ENCODE assay signal across 8 cellular contexts in the genomic region with DNA sequence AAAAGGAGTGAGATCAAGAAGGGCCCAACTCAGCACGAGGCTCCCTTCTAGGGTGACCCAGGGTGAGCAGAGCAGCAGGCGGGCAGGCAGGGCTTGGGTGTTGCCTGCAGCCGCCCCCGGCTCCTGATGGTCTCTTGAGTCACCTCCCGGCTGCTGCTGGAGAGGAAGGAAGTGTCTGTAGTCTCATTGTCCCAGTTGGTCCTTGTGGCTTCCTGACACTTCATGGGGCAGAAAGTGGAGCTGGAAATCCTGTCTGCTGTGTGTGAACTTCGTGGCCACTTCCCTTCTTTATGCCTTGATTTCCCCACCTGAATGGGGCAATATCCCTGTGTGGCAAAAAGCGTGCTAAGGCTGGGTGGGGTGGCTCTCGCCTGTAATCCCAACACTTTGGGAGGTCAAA. TPM values are rescaled to one million over a fixed set of nuclear protein-coding genes. Genes with fewer than 3 reads are reported as not detected.
DNase-seq lines count a peak whose midpoint lies in the region; ATAC-seq, FAIRE-seq and TF ChIP-seq lines count a peak whose summit lies in the region.

No MANE protein-coding gene starts in this region.

- FAIRE-seq in GM19239 (lab: Jason Lieb, UNC): peak; percentile 39

- H3K4me3 ChIP-seq in psoas muscle: peak overlapping the region; percentile 32

- POLR2A ChIA-PET in RWPE1 (lab: Yijun Ruan, JAX; ENCODE audit: low non-redundant PET): no interaction called here

- CTCF ChIA-PET in RWPE1 (lab: Yijun Ruan, JAX): no interaction called here

- DNase-seq in GM19239 (ENCODE audit: insufficient read length, low spot score): no peak
- DNase-seq in RWPE1 (ENCODE audit: low spot score): no peak
- DNase-seq in psoas muscle: peak in 1 of 2 donors; percentile 48
- no peak for DNase-seq in putamen (ENCODE audit: low spot score)

- 43 to 69% (median 51%) methylated on average over 7 to 8 of the region's 8 CpGs for WGBS in psoas muscle, 3 donors

- peaks cover 5 to 45% of the 10 kb centered on the region in 2 donors for H3K36me3 ChIP-seq in psoas muscle (ENCODE audit: insufficient read depth in 1 of 2, low read depth in 1 of 2)

- H3K27ac ChIP-seq in RWPE1: peak overlapping the region; percentile 31
- peak overlapping the region; percentile 16 for H3K27ac ChIP-seq in psoas muscle

- TF ChIP-seq CTCF in RWPE1 (conservative IDR thresholded peaks at IDR 0.05; ENCODE audit: low read depth): no peak
- TF ChIP-seq CTCF in psoas muscle (IDR thresholded peaks at IDR 0.05): no peak

- no peaks in the 10 kb centered on the region for H3K27me3 ChIP-seq in psoas muscle (ENCODE audit: insufficient read depth in 3 of 3, low read length in 2 of 3)

- ATAC-seq in esophagus mucosa: peak; percentile 42
- peak in 2 of 4 donors; percentile 37 to 42 for ATAC-seq in psoas muscle
- no peak for ATAC-seq in HG03378 (IDR thresholded peaks at IDR 0.05; ENCODE audit: unreplicated experiment)
- ATAC-seq in HG03432 (IDR thresholded peaks at IDR 0.05; ENCODE audit: unreplicated experiment): no peak
- ATAC-seq in GM21526 (IDR thresholded peaks at IDR 0.05; ENCODE audit: low FRiP score, unreplicated experiment): no peak

- intact Hi-C loops in psoas muscle (cut with DNase I): no loop called here

- peaks cover 32% of the 10 kb centered on the region for H3K4me1 ChIP-seq in psoas muscle

- no peaks in the 10 kb centered on the region for H3K9me3 ChIP-seq in psoas muscle

RNA-seq across cellular contexts. Expression of gene MAP1S, which starts 2.5 kb away (rescaled TPM):
- total RNA-seq in esophagus mucosa: 16.9 TPM
- 10 to 100 TPM; 42.4 to 60.6 (median 49.1) TPM for total RNA-seq in psoas muscle
- polyA plus RNA-seq in psoas muscle: 10 to 100 TPM; 19.1 to 37.0 (median 24.3) TPM

RNA-seq across cellular contexts. Expression of gene FCHO1, which starts 29.5 kb away (rescaled TPM):
- total RNA-seq in esophagus mucosa: 0.76 TPM
- under 1 TPM; 0.15 to 0.68 (median 0.58) TPM for total RNA-seq in psoas muscle
- polyA plus RNA-seq in psoas muscle: under 1 TPM in 2 of 3 donors, not detected in 1; 0.10 to 0.22 TPM

RNA-seq across cellular contexts. Expression of gene UNC13A, which starts 33.7 kb away (rescaled TPM):
- total RNA-seq in esophagus mucosa: 0.04 TPM
- under 1 TPM in 2 of 4 donors, not detected in 2; 0.04 to 0.19 TPM for total RNA-seq in psoas muscle
- polyA plus RNA-seq in psoas muscle: under 1 TPM in 2 of 3 donors, not detected in 1; 0.04 to 0.05 TPM
